ENCODE assay signal across 1 cellular context in genomic region chr19:1383311-1384084, GRCh38.
TF ChIP-seq lines count a peak whose summit lies in the region.

TSS of gene NDUFS7 (plus strand) at chr19:1383907. CDS start at chr19:1383927, 20 bp downstream.

TF ChIP-seq in IMR-90, 13 proteins besides CTCF, POLR2A, EP300 and RAD21 (continued from another document):
- peak; percentile 69 for TF ChIP-seq USF2 (IDR thresholded peaks at IDR 0.05; ENCODE audit: low read depth, low read length)
TF ChIP-seq in IMR-90: peak in this region for 8.
